Comparison of ENCODE assay signal across 14 cellular contexts in the genomic region with DNA sequence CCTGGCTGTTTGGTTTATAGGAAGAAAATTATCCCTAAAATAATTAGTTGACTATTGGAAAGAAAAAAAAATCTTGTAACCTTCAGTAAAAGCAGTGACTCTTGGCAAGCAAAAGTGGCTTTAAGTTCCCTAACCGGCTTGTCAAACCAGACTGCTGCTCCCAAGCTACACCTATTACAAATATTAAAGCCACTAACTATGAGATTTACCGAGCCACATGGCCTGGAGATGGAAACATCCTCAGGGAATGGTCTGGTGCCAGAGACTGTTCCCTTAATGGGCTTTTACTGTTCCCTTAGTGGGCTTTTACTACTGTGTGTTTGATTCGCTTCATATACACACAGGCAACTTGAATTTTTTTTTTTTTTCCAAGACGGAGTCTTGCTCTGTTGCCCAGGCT. TPM values are rescaled to one million over a fixed set of nuclear protein-coding genes. Genes with fewer than 3 reads are reported as not detected.
DNase-seq lines count a peak whose midpoint lies in the region; ATAC-seq and TF ChIP-seq lines count a peak whose summit lies in the region.
"Had no signal": no experiment of that assay in that cellular context is flagged by ENCODE, and none has a peak within 500 bp of the region (broad histone marks: within the 10 kb centered on the region; RNA-seq: fewer than 3 reads in every experiment).

No MANE protein-coding gene starts in this region.

- 22 to 25% methylated on average over 4 of the region's 4 CpGs for WGBS in body of pancreas, 2 donors
- WGBS in sigmoid colon, 2 donors = 20 to 53% methylated on average over 4 of the region's 4 CpGs

- H3K4me1 ChIP-seq in ACC112 (ENCODE audit: control insufficient read depth, insufficient read depth, low read length, unreplicated experiment) = peaks cover 11% of the 10 kb centered on the region
- H3K4me1 ChIP-seq in body of pancreas = peaks cover 41% of the 10 kb centered on the region
- H3K4me1 ChIP-seq in left lung = peaks cover 5 to 23% of the 10 kb centered on the region in 2 donors
- peaks cover 0 to 36% (median 34%) of the 10 kb centered on the region in 4 donors for H3K4me1 ChIP-seq in sigmoid colon

- intact Hi-C loops in body of pancreas (cut with DNase I) (no loop called here), left lung (cut with DNase I) (no loop called here), sigmoid colon (cut with DNase I) (loop anchor here (5.0 to 10.0 kb wide), 3 partner anchors 46 to 569 kb away; a partner anchor contains a TSS)

- H3K36me3 ChIP-seq in ACC112 (ENCODE audit: insufficient read depth, low read length) = no peaks in the 10 kb centered on the region
- no peaks in the 10 kb centered on the region for H3K36me3 ChIP-seq in body of pancreas (replicated peaks in 1 of 2; ENCODE audit: insufficient read depth in 1 of 2, low read depth in 2 of 2)
- no peaks in the 10 kb centered on the region for H3K36me3 ChIP-seq in left lung
- no peaks in the 10 kb centered on the region for H3K36me3 ChIP-seq in sigmoid colon

- CTCF ChIA-PET in activated naive CD4-positive, alpha-beta T cell treated with anti-CD3 and anti-CD28 coated beads, Interleukin-2, amount 10 ng/mL, durations not matched to agents 7 days and 5 days (lab: Charles Lee) = interaction anchor here (0.8 to 2.9 kb wide), 4 partner anchors 15 to 166 kb away, joined by 3 to 12 read pairs (median 6); no protein-coding TSS in a partner anchor

- DNase-seq in body of pancreas = peak; percentile 40 to 70 (median 63)
- DNase-seq in left lung = no peak
- peak; percentile 80 for DNase-seq in sigmoid colon
- DNase-seq in endothelial cell (ENCODE audit: low spot score) = no peak
- no peak for DNase-seq in islet precursor cell
- DNase-seq in activated naive CD4-positive, alpha-beta T cell treated with anti-CD3 and anti-CD28 coated beads, Interleukin-2, amount 10 ng/mL, durations not matched to agents 7 days and 5 days = no peak
- no peak for DNase-seq in activated naive CD4-positive, alpha-beta T cell treated with anti-CD3 and anti-CD28 coated beads, Interleukin-2, amount 50 U/mL, for 72 hours (ENCODE audit: low spot score in 2 of 2)
- DNase-seq: activated naive CD8-positive, alpha-beta T cell treated with anti-CD3 and anti-CD28 coated beads, Interleukin-2, amount 50 U/mL, for 24 hours; Calu3; MV-4-11; NCI-H82; occipital lobe had no signal

- peak overlapping the region; percentile 71 for H3K27ac ChIP-seq in ACC112 (ENCODE audit: low read depth, low read length)
- peak overlapping the region; percentile 86 to 95 (median 89) for H3K27ac ChIP-seq in body of pancreas
- peak overlapping the region; percentile 62 to 79 for H3K27ac ChIP-seq in left lung
- H3K27ac ChIP-seq in sigmoid colon = peak overlapping the region; percentile 82 to 85 (median 84)

- no peaks in the 10 kb centered on the region for H3K79me2 ChIP-seq in ACC112 (ENCODE audit: control insufficient read depth, insufficient read depth, low read length, unreplicated experiment)

- H3K4me3 ChIP-seq in ACC112 (ENCODE audit: low read depth, low read length) (no peak overlapping the region), body of pancreas (no peak overlapping the region), left lung (no peak overlapping the region), sigmoid colon (no peak overlapping the region)

- H3K27me3 ChIP-seq in ACC112 (ENCODE audit: insufficient read depth, low read length) (no peaks in the 10 kb centered on the region), body of pancreas (no peaks in the 10 kb centered on the region), left lung (no peaks in the 10 kb centered on the region), sigmoid colon (no peaks in the 10 kb centered on the region)

- H3K9me3 ChIP-seq in body of pancreas = no peaks in the 10 kb centered on the region
- no peaks in the 10 kb centered on the region for H3K9me3 ChIP-seq in left lung
- no peaks in the 10 kb centered on the region for H3K9me3 ChIP-seq in sigmoid colon

- TF ChIP-seq POLR2A in body of pancreas (IDR thresholded peaks at IDR 0.05) = no peak
- no peak for TF ChIP-seq POLR2A in sigmoid colon (IDR thresholded peaks at IDR 0.05)

- no peaks in the 10 kb centered on the region for H3K27me3 Mint-ChIP-seq in endothelial cell (ENCODE audit: unreplicated experiment)
- peaks cover 33% of the 10 kb centered on the region for H3K27me3 Mint-ChIP-seq in activated naive CD4-positive, alpha-beta T cell treated with anti-CD3 and anti-CD28 coated beads, Interleukin-2, amount 10 ng/mL, durations not matched to agents 7 days and 5 days
- H3K27me3 Mint-ChIP-seq: activated naive CD8-positive, alpha-beta T cell treated with anti-CD3 and anti-CD28 coated beads, Interleukin-2, amount 50 U/mL, for 24 hours; memory B cell had no signal

- ATAC-seq in body of pancreas (peak; percentile 41), left lung (peak; percentile 49)
- ATAC-seq in activated naive CD4-positive, alpha-beta T cell treated with anti-CD3 and anti-CD28 coated beads, Interleukin-2, amount 50 U/mL, for 72 hours = no peak
- ATAC-seq: activated naive CD8-positive, alpha-beta T cell treated with anti-CD3 and anti-CD28 coated beads, Interleukin-2, amount 50 U/mL, for 24 hours had no signal

- no peak for TF ChIP-seq CTCF in body of pancreas (IDR thresholded peaks at IDR 0.05)
- no peak for TF ChIP-seq CTCF in left lung (IDR thresholded peaks at IDR 0.05)
- no peak for TF ChIP-seq CTCF in sigmoid colon (IDR thresholded peaks at IDR 0.05)
- no peak for TF ChIP-seq CTCF in endothelial cell (IDR thresholded peaks at IDR 0.05; ENCODE audit: unreplicated experiment)

- no peaks in the 10 kb centered on the region for H3K9me3 Mint-ChIP-seq in endothelial cell (ENCODE audit: unreplicated experiment)
- no peaks in the 10 kb centered on the region for H3K9me3 Mint-ChIP-seq in activated naive CD4-positive, alpha-beta T cell treated with anti-CD3 and anti-CD28 coated beads, Interleukin-2, amount 10 ng/mL, durations not matched to agents 7 days and 5 days
- no peaks in the 10 kb centered on the region for H3K9me3 Mint-ChIP-seq in activated naive CD4-positive, alpha-beta T cell treated with anti-CD3 and anti-CD28 coated beads, Interleukin-2, amount 50 U/mL, for 72 hours
- H3K9me3 Mint-ChIP-seq: activated naive CD8-positive, alpha-beta T cell treated with anti-CD3 and anti-CD28 coated beads, Interleukin-2, amount 50 U/mL, for 24 hours; memory B cell had no signal

- H3K27ac Mint-ChIP-seq in endothelial cell (ENCODE audit: unreplicated experiment) = no peak overlapping the region
- H3K27ac Mint-ChIP-seq in activated naive CD4-positive, alpha-beta T cell treated with anti-CD3 and anti-CD28 coated beads, Interleukin-2, amount 10 ng/mL, durations not matched to agents 7 days and 5 days = no peak overlapping the region
- no peak overlapping the region for H3K27ac Mint-ChIP-seq in activated naive CD4-positive, alpha-beta T cell treated with anti-CD3 and anti-CD28 coated beads, Interleukin-2, amount 50 U/mL, for 72 hours
- H3K27ac Mint-ChIP-seq: activated naive CD8-positive, alpha-beta T cell treated with anti-CD3 and anti-CD28 coated beads, Interleukin-2, amount 50 U/mL, for 24 hours; memory B cell had no signal

- no peaks in the 10 kb centered on the region for H3K36me3 Mint-ChIP-seq in endothelial cell (ENCODE audit: low read depth, unreplicated experiment)
- no peaks in the 10 kb centered on the region for H3K36me3 Mint-ChIP-seq in activated naive CD4-positive, alpha-beta T cell treated with anti-CD3 and anti-CD28 coated beads, Interleukin-2, amount 10 ng/mL, durations not matched to agents 7 days and 5 days
- H3K36me3 Mint-ChIP-seq in activated naive CD4-positive, alpha-beta T cell treated with anti-CD3 and anti-CD28 coated beads, Interleukin-2, amount 50 U/mL, for 72 hours = no peaks in the 10 kb centered on the region
- H3K36me3 Mint-ChIP-seq: memory B cell had no signal

- H3K4me3 Mint-ChIP-seq in endothelial cell (ENCODE audit: unreplicated experiment) = no peak overlapping the region
- H3K4me3 Mint-ChIP-seq in activated naive CD4-positive, alpha-beta T cell treated with anti-CD3 and anti-CD28 coated beads, Interleukin-2, amount 10 ng/mL, durations not matched to agents 7 days and 5 days = no peak overlapping the region
- H3K4me3 Mint-ChIP-seq: activated naive CD8-positive, alpha-beta T cell treated with anti-CD3 and anti-CD28 coated beads, Interleukin-2, amount 50 U/mL, for 24 hours; memory B cell had no signal

- TF ChIP-seq EP300 in sigmoid colon (IDR thresholded peaks at IDR 0.05) = peak in 1 of 4 donors; percentile 62

- no peaks in the 10 kb centered on the region for H3K4me1 Mint-ChIP-seq in endothelial cell (ENCODE audit: unreplicated experiment)
- peaks cover 7% of the 10 kb centered on the region for H3K4me1 Mint-ChIP-seq in activated naive CD4-positive, alpha-beta T cell treated with anti-CD3 and anti-CD28 coated beads, Interleukin-2, amount 10 ng/mL, durations not matched to agents 7 days and 5 days

- peak overlapping the region; percentile 36 for H2AFZ ChIP-seq in ACC112 (ENCODE audit: low read length, unreplicated experiment)

RNA-seq across cellular contexts. Expression of a gene that starts 35.9 kb away (rescaled TPM):
- 1 to 10 TPM; 5.7 to 9.6 TPM for total RNA-seq in body of pancreas
- total RNA-seq in left lung = 1 to 10 TPM; 3.6 to 5.4 TPM
- 1 to 10 TPM; 1.5 to 4.3 (median 2.5) TPM for total RNA-seq in sigmoid colon
- 1 to 10 TPM; 1.4 to 4.0 (median 1.8) TPM for polyA plus RNA-seq in sigmoid colon
- 4.1 TPM for total RNA-seq in endothelial cell (ENCODE audit: unreplicated experiment)
- under 1 TPM; 0.50 to 0.99 TPM for total RNA-seq in activated naive CD4-positive, alpha-beta T cell treated with anti-CD3 and anti-CD28 coated beads, Interleukin-2, amount 50 U/mL, for 72 hours

RNA-seq across cellular contexts. Expression of a gene that starts 50.7 kb away (rescaled TPM):
- total RNA-seq in body of pancreas = 10 to 100 TPM; 27.4 to 27.8 TPM
- 10 to 100 TPM; 73.1 to 81.9 TPM for total RNA-seq in left lung
- total RNA-seq in sigmoid colon = 100 to 1,000 TPM in 3 of 4 donors, 10 to 100 TPM in 1; 81.2 to 139 (median 111) TPM
- 10 to 100 TPM; 43.2 to 66.7 (median 51.8) TPM for polyA plus RNA-seq in sigmoid colon
- 69.0 TPM for total RNA-seq in endothelial cell (ENCODE audit: unreplicated experiment)
- total RNA-seq in activated naive CD4-positive, alpha-beta T cell treated with anti-CD3 and anti-CD28 coated beads, Interleukin-2, amount 50 U/mL, for 72 hours = 10 to 100 TPM; 17.8 to 36.2 TPM

Comparison
In these comparisons a context has a peak if more than half of its experiments do, and no peak if none do; other contexts are left out.
1. ATAC-seq: peak in body of pancreas (single experiment) and left lung (single experiment); none in activated naive CD4-positive, alpha-beta T cell treated with anti-CD3 and anti-CD28 coated beads, Interleukin-2, amount 50 U/mL, for 72 hours (0 of 2).
2. DNase-seq: peak in body of pancreas (4 of 4) and sigmoid colon (single experiment); none in left lung (0 of 2), endothelial cell (single experiment), islet precursor cell (single experiment), activated naive CD4-positive, alpha-beta T cell treated with anti-CD3 and anti-CD28 coated beads, Interleukin-2, amount 10 ng/mL, durations not matched to agents 7 days and 5 days (single experiment) and activated naive CD4-positive, alpha-beta T cell treated with anti-CD3 and anti-CD28 coated beads, Interleukin-2, amount 50 U/mL, for 72 hours (0 of 2).
3. Peak in every context shown above with its lines, with median percentiles within 50 percentile points of each other: H3K27ac ChIP-seq.